8 cellular contexts compared by ENCODE assay signal in the genomic region with DNA sequence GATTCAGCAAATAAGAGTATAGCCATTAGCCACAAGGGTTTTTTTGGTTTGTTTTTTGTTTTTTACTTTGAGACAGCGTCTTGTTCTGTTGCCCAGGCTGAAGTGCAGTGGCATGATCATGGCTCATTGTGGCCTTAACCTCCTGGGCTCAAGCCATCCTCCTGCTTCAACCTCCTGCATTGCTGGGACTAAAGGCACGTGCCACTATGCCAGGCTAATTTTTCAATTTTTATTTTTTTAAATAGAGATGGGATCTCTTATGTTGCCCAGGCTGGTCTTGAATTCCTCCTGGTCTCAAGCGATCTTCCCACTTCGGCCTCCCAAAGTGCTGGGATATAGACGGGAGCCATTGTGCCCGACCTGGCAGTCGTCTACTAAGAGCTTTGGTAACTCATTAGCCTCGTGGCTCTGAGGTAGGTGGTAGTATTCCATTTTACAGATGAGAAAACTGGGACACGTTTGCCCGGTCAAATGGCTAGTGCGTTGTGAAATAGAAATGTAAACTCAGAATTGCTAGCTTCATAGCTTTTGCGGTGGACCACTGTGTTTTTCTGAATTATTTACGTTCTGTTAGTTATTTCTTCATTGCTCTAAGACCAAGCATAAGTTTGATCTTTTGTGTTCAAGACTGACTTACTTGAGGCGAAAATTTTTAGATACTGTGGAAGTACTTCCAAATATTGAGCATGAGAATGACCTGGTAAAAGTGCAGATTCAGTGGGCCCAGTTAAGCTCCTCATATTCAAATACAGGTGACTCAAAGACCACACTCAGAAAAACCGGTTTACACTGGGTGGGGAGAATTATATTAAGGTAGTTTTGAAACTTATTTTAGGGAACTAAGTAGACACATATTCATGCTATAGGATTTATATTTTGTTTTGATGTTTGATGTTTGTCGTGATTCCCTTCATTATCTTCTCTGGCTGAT. TPM values are rescaled to one million over a fixed set of nuclear protein-coding genes. Genes with fewer than 3 reads are reported as not detected.
A peak's percentile ranks its signal among the peaks of the same experiment; 100 is the strongest.
DNase-seq lines count a peak whose midpoint lies in the region; ATAC-seq, FAIRE-seq and TF ChIP-seq lines count a peak whose summit lies in the region.

No MANE protein-coding gene starts in this region.

- H3K27ac Mint-ChIP-seq in stimulated activated naive CD8-positive, alpha-beta T cell treated with anti-CD3 and anti-CD28 coated beads, Interleukin-15, Interleukin-2, amounts not matched to agents 100 ng/mL and 50 ng/mL, for 24 hours, result peak overlapping the region; percentile 96

- no peak for TF ChIP-seq CTCF in GM12878 (IDR thresholded peaks at IDR 0.05 in 2 of 3, conservative IDR thresholded peaks at IDR 0.05 in 1 of 3; ENCODE audit: control insufficient read depth in 2 of 3, extremely low read depth in 1 of 3, insufficient read depth in 1 of 3, low read depth in 3 of 3, low read length in 3 of 3)

- H2BK12ac ChIP-seq in mesenchymal stem cell (ENCODE audit: low read length in 2 of 2), result no peak overlapping the region

- no peak overlapping the region for H4K8ac ChIP-seq in mesenchymal stem cell (ENCODE audit: low read length)

- WGBS in GM12878 (ENCODE audit: insufficient coverage, insufficient replicate concordance, low lambda C conversion rate, missing lambda C conversion rate), result 2% methylated on average over 16 of the region's 16 CpGs
- 67% methylated on average over 13 of the region's 16 CpGs for WGBS in mesenchymal stem cell

- H3K36me3 Mint-ChIP-seq in stimulated activated naive CD8-positive, alpha-beta T cell treated with anti-CD3 and anti-CD28 coated beads, Interleukin-15, Interleukin-2, amounts not matched to agents 100 ng/mL and 50 ng/mL, for 24 hours (ENCODE audit: low read depth), result peaks cover 49% of the 10 kb centered on the region

- H3K23ac ChIP-seq in mesenchymal stem cell (ENCODE audit: low read length in 2 of 2), result no peak overlapping the region

- peaks cover 0 to 7% of the 10 kb centered on the region in 2 experiments; a peak in 1 of 4 replicates for H3K36me3 ChIP-seq in GM12878 (ENCODE audit: control insufficient read depth in 2 of 2, insufficient read depth in 2 of 2, low read length in 1 of 2)
- peaks cover 7 to 13% of the 10 kb centered on the region in 2 experiments for H3K36me3 ChIP-seq in mesenchymal stem cell (ENCODE audit: control insufficient read depth in 1 of 2, insufficient read depth in 2 of 2, low read depth in 1 of 2, low read length in 2 of 2)

- H3K79me2 ChIP-seq in GM12878 (ENCODE audit: control insufficient read depth, insufficient read depth, low read length), result peaks cover 87% of the 10 kb centered on the region

- H3K9ac ChIP-seq in GM12878 (ENCODE audit: control insufficient read depth, insufficient read depth, low read length) (peak overlapping the region; percentile 90), mesenchymal stem cell (ENCODE audit: low read length) (peak overlapping the region; percentile 96)

- H3K4me3 Mint-ChIP-seq in stimulated activated naive CD8-positive, alpha-beta T cell treated with anti-CD3 and anti-CD28 coated beads, Interleukin-15, Interleukin-2, amounts not matched to agents 100 ng/mL and 50 ng/mL, for 24 hours, result peak overlapping the region; percentile 96

- H3K18ac ChIP-seq in mesenchymal stem cell (ENCODE audit: low read depth in 1 of 2, low read length in 2 of 2), result no peak overlapping the region

- no peak overlapping the region for H2BK5ac ChIP-seq in mesenchymal stem cell (ENCODE audit: low read depth, low read length, poor library complexity, severe bottlenecking)

- no peak for FAIRE-seq in GM12878 (lab: Jason Lieb, UNC)

- no peak overlapping the region for H3K4ac ChIP-seq in mesenchymal stem cell (ENCODE audit: low read depth in 1 of 2, low read length in 2 of 2)

- SMC1A ChIA-PET in GM12878 (lab: Charles Lee; ENCODE audit: uncharacterized antibody, unreplicated experiment), result interaction anchor here (0.6 to 9.8 kb wide), 12 partner anchors 9 to 170 kb away, joined by 3 to 69 read pairs (median 4); no protein-coding TSS in a partner anchor

- intact Hi-C loops in GM12878 (cut with micrococcal nuclease; ENCODE audit: unreplicated experiment), result loop anchor here (2.0 kb wide), 1 partner anchor 16 kb away; no protein-coding TSS in a partner anchor

- peaks cover 28% of the 10 kb centered on the region for H3K4me1 ChIP-seq in GM12878 (ENCODE audit: control insufficient read depth, insufficient read depth, low read length)
- peaks cover 15% of the 10 kb centered on the region for H3K4me1 ChIP-seq in mesenchymal stem cell (ENCODE audit: control insufficient read depth, insufficient read depth, low read depth, low read length)

- H3K9me3 ChIP-seq in GM12878 (replicated peaks; ENCODE audit: control insufficient read depth, insufficient read depth, low read length), result no peaks in the 10 kb centered on the region
- no peaks in the 10 kb centered on the region for H3K9me3 ChIP-seq in mesenchymal stem cell (ENCODE audit: control insufficient read depth, low read length)

- peaks cover 2% of the 10 kb centered on the region for H3K79me1 ChIP-seq in mesenchymal stem cell (replicated peaks; ENCODE audit: low read length, poor library complexity, severe bottlenecking)

- no peak for TF ChIP-seq POLR2A in GM12878 (IDR thresholded peaks at IDR 0.05; ENCODE audit: low read depth, low read length)

- in situ Hi-C loops in GM12878 (cut with MboI), result no loop called here
- in situ Hi-C loops in KBM-7 (cut with MboI; ENCODE audit: low pct_unique_long_range_greater_than_20kb, low sequenced_read_pairs), result no loop called here

- BruUV-seq in GM12878 (replicated peaks; lab: Mats Ljungman, UMichigan), result no TSS peak

- POLR2A ChIA-PET in GM12878 (lab: Charles Lee), result interaction anchor here (0.6 to 7.2 kb wide), 7 partner anchors 11 to 123 kb away, joined by 3 to 68 read pairs (median 6); no protein-coding TSS in a partner anchor

- RAD21 ChIA-PET in GM12878 (lab: Charles Lee; ENCODE audit: unreplicated experiment), result interaction anchor here (0.6 to 6.4 kb wide), 7 partner anchors 10 to 194 kb away, joined by 3 to 41 read pairs (median 4); partner anchors contain the start of gene AP5S1

- H3K9me3 Mint-ChIP-seq in stimulated activated naive CD8-positive, alpha-beta T cell treated with anti-CD3 and anti-CD28 coated beads, Interleukin-15, Interleukin-2, amounts not matched to agents 100 ng/mL and 50 ng/mL, for 24 hours, result no peaks in the 10 kb centered on the region

- no peak overlapping the region for H2AFZ ChIP-seq in GM12878 (ENCODE audit: control insufficient read depth, low read depth, low read length)
- H2AFZ ChIP-seq in mesenchymal stem cell (ENCODE audit: low read depth, low read length), result no peak overlapping the region

- H3K4me2 ChIP-seq in GM12878 (ENCODE audit: control insufficient read depth, insufficient read depth), result peak overlapping the region; percentile 86
- peak overlapping the region; percentile 64 for H3K4me2 ChIP-seq in mesenchymal stem cell (ENCODE audit: low read length, poor library complexity, severe bottlenecking)

- H3K4me3 ChIP-seq in GM12878 (peak overlapping the region; percentile 97), mesenchymal stem cell (ENCODE audit: insufficient read depth in 1 of 2, low read depth in 1 of 2, low read length in 2 of 2) (peak overlapping the region in 1 of 2 experiments; percentile 94)

- H3K14ac ChIP-seq in mesenchymal stem cell (ENCODE audit: low read length in 2 of 2), result no peak overlapping the region

- no peaks in the 10 kb centered on the region for H3K27me3 ChIP-seq in GM12878 (replicated peaks in 1 of 2; ENCODE audit: control insufficient read depth in 2 of 2, insufficient read depth in 2 of 2, low read length in 1 of 2)
- no peaks in the 10 kb centered on the region for H3K27me3 ChIP-seq in mesenchymal stem cell (ENCODE audit: control insufficient read depth in 1 of 2, insufficient read depth in 1 of 2, low read length in 2 of 2)

- no peak for TF ChIP-seq RAD21 in GM12878 (IDR thresholded peaks at IDR 0.05; ENCODE audit: insufficient read depth, low read depth, low read length)

- H2BK120ac ChIP-seq in mesenchymal stem cell (ENCODE audit: low read depth, low read length), result no peak overlapping the region

- no peak for ATAC-seq in stimulated activated naive CD8-positive, alpha-beta T cell treated with anti-CD3 and anti-CD28 coated beads, Interleukin-15, Interleukin-2, amounts not matched to agents 100 U/mL and 50 U/mL, for 24 hours
- no peak for ATAC-seq in GM12878

- DNase-seq in stimulated activated naive CD8-positive, alpha-beta T cell treated with anti-CD3 and anti-CD28 coated beads, Interleukin-15, Interleukin-2, amounts not matched to agents 100 U/mL and 50 U/mL, for 24 hours, result no peak
- DNase-seq in GM12878 (ENCODE audit: low read depth, low spot score) (no peak), mesenchymal stem cell (no peak), SK-N-DZ (ENCODE audit: low spot score) (no peak), NCI-H446 treated with DMSO at 0.1 percent for 48 hours (lab: John Stamatoyannopoulos, UW) (no peak), KBM-7 (no peak), NCI-H146 (lab: John Stamatoyannopoulos, UW) (no peak)

- H2AK5ac ChIP-seq in mesenchymal stem cell (ENCODE audit: low read length, severe bottlenecking), result no peak overlapping the region

- peaks cover 65% of the 10 kb centered on the region for H3K4me1 Mint-ChIP-seq in stimulated activated naive CD8-positive, alpha-beta T cell treated with anti-CD3 and anti-CD28 coated beads, Interleukin-15, Interleukin-2, amounts not matched to agents 100 ng/mL and 50 ng/mL, for 24 hours (ENCODE audit: low read depth)

- no peaks in the 10 kb centered on the region for H3K27me3 Mint-ChIP-seq in stimulated activated naive CD8-positive, alpha-beta T cell treated with anti-CD3 and anti-CD28 coated beads, Interleukin-15, Interleukin-2, amounts not matched to agents 100 ng/mL and 50 ng/mL, for 24 hours

- H4K91ac ChIP-seq in mesenchymal stem cell (ENCODE audit: low read length), result no peak overlapping the region

- no peak overlapping the region for H2BK15ac ChIP-seq in mesenchymal stem cell (ENCODE audit: low read depth, poor library complexity, severe bottlenecking)

- no peak for TF ChIP-seq EP300 in GM12878 (IDR thresholded peaks at IDR 0.05; ENCODE audit: borderline replicate concordance in 1 of 2, control insufficient read depth in 1 of 2, low read depth in 2 of 2, low read length in 2 of 2)

- peak overlapping the region; percentile 89 for H3K27ac ChIP-seq in GM12878 (ENCODE audit: control insufficient read depth, insufficient read depth)
- H3K27ac ChIP-seq in mesenchymal stem cell (ENCODE audit: low read length, poor library complexity, severe bottlenecking), result no peak overlapping the region

- CTCF ChIA-PET in GM12878 (lab: Yijun Ruan, JAX), result interaction anchor here (0.8 to 3.3 kb wide), 5 partner anchors 10 to 118 kb away, joined by 3 to 11 read pairs (median 4); no protein-coding TSS in a partner anchor

- peaks cover 12% of the 10 kb centered on the region; the same call in 1 of the 2 replicates for H4K20me1 ChIP-seq in GM12878 (ENCODE audit: control insufficient read depth, insufficient read depth)

RNA-seq across cellular contexts. Expression of gene PANK2, which starts 2.1 kb away (rescaled TPM):
- 79.9 and 89.9 TPM in 2 replicates for total RNA-seq in GM12878 (2013; cell fraction: nucleolus; rRNA removed)
- 34.3 and 40.9 TPM in 2 replicates for total RNA-seq in GM12878 (2014; rRNA removed)
- 38.5 and 41.1 TPM in 2 replicates for total RNA-seq in GM12878 (2014; rRNA removed; fragmentation: Illumina TruSeq; extraction: Trizol)
- 37.7 and 39.6 TPM in 2 replicates for total RNA-seq in GM12878 (2021)
- polyA plus RNA-seq in GM12878 (2011; ENCODE audit: low read depth), result 22.3 TPM
- 31.7 and 45.1 TPM in 2 replicates for polyA plus RNA-seq in GM12878 (2011; rRNA removed)
- 15.7 and 17.9 TPM in 2 replicates for polyA plus RNA-seq in GM12878 (2011; cell fraction: cytosol; rRNA removed)
- 28.5 and 34.2 TPM in 2 replicates for polyA plus RNA-seq in GM12878 (2011; cell fraction: nucleus; rRNA removed)
- 31.7 and 32.9 TPM in 2 replicates for polyA plus RNA-seq in GM12878 (2012)
- 32.4 and 43.6 TPM in 2 replicates for polyA plus RNA-seq in GM12878 (2014; fragmentation: Illumina TruSeq; extraction: Trizol)
- polyA plus RNA-seq in GM12878 (2014; fragmentation: Nextera tagmentation; extraction: Ambion mirVana), result 10 to 100 TPM; 13.2 to 16.3 TPM
- polyA plus RNA-seq in GM12878 (2014; rRNA removed), result 24.9 and 28.3 TPM in 2 replicates
- polyA plus RNA-seq in GM12878 (2016; fragmentation: Nextera tagmentation; extraction: Ambion mirVana), result 10 to 100 TPM; 39.5 to 43.4 TPM
- polyA minus RNA-seq in GM12878 (2011; rRNA and poly(A)+ RNA removed), result 29.7 and 47.0 TPM in 2 replicates
- polyA minus RNA-seq in GM12878 (2011; cell fraction: cytosol; rRNA and poly(A)+ RNA removed), result 11.1 and 13.6 TPM in 2 replicates
- 24.1 and 40.4 TPM in 2 replicates for polyA minus RNA-seq in GM12878 (2011; cell fraction: nucleus; rRNA and poly(A)+ RNA removed)
- polyA plus RNA-seq in mesenchymal stem cell (2013, experiment 1 of 2), result 21.4 TPM
- 21.4 TPM for polyA plus RNA-seq in mesenchymal stem cell (2013, experiment 2 of 2)
- 58.4 and 72.3 TPM in 2 replicates for polyA plus RNA-seq in SK-N-DZ (2014; cell fraction: cytosol; rRNA removed)
- 42.2 and 45.7 TPM in 2 replicates for polyA plus RNA-seq in SK-N-DZ (2014; cell fraction: nucleus; rRNA removed)

RNA-seq across cellular contexts. Expression of gene MAVS, which starts 44.6 kb away (rescaled TPM):
- total RNA-seq in GM12878 (2013; cell fraction: nucleolus; rRNA removed), result 34.6 and 35.3 TPM in 2 replicates
- total RNA-seq in GM12878 (2014; rRNA removed), result 15.2 and 16.2 TPM in 2 replicates
- 10.9 and 11.7 TPM in 2 replicates for total RNA-seq in GM12878 (2014; rRNA removed; fragmentation: Illumina TruSeq; extraction: Trizol)
- 23.5 and 25.2 TPM in 2 replicates for total RNA-seq in GM12878 (2021)
- polyA plus RNA-seq in GM12878 (2011; ENCODE audit: low read depth), result 8.8 TPM
- polyA plus RNA-seq in GM12878 (2011; rRNA removed), result 7.6 and 10.0 TPM in 2 replicates
- polyA plus RNA-seq in GM12878 (2011; cell fraction: cytosol; rRNA removed), result 8.8 and 9.1 TPM in 2 replicates
- polyA plus RNA-seq in GM12878 (2011; cell fraction: nucleus; rRNA removed), result 18.0 and 21.1 TPM in 2 replicates
- 10.8 and 12.3 TPM in 2 replicates for polyA plus RNA-seq in GM12878 (2012)
- polyA plus RNA-seq in GM12878 (2014; fragmentation: Illumina TruSeq; extraction: Trizol), result 14.5 and 15.6 TPM in 2 replicates
- 1 to 10 TPM; 1.6 to 2.0 TPM for polyA plus RNA-seq in GM12878 (2014; fragmentation: Nextera tagmentation; extraction: Ambion mirVana)
- polyA plus RNA-seq in GM12878 (2014; rRNA removed), result 17.5 and 18.7 TPM in 2 replicates
- 10 to 100 TPM; 12.4 to 12.9 TPM for polyA plus RNA-seq in GM12878 (2016; fragmentation: Nextera tagmentation; extraction: Ambion mirVana)
- polyA minus RNA-seq in GM12878 (2011; rRNA and poly(A)+ RNA removed), result 14.5 and 18.8 TPM in 2 replicates
- 6.0 and 7.2 TPM in 2 replicates for polyA minus RNA-seq in GM12878 (2011; cell fraction: cytosol; rRNA and poly(A)+ RNA removed)
- polyA minus RNA-seq in GM12878 (2011; cell fraction: nucleus; rRNA and poly(A)+ RNA removed), result 6.5 and 13.4 TPM in 2 replicates
- 22.4 TPM for polyA plus RNA-seq in mesenchymal stem cell (2013, experiment 1 of 2)
- 21.0 TPM for polyA plus RNA-seq in mesenchymal stem cell (2013, experiment 2 of 2)
- 12.4 and 15.5 TPM in 2 replicates for polyA plus RNA-seq in SK-N-DZ (2014; cell fraction: cytosol; rRNA removed)
- polyA plus RNA-seq in SK-N-DZ (2014; cell fraction: nucleus; rRNA removed), result 12.2 and 18.1 TPM in 2 replicates
